In the genomic region with DNA sequence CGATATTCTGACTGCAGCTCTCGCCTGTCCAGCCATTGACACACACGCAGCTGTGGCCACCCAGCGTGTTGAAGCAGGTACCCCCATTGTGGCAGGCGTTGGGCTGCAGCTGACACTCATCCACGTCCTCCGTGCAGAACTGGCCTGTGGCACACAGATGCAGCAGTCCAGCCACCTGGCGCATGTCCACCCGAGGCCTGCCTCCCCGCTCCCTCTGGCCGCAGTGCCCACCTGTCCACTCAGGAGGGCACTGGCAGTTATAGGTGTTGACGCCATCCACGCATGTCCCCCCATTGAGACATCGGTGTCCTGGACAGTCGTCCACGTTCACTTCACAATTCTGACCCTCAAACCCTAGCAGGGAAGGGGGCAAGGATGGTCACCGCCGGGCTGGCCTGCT, we compare ENCODE assay signal across 23 cellular contexts. TPM values are rescaled to one million over a fixed set of nuclear protein-coding genes. Genes with fewer than 3 reads are reported as not detected.
DNase-seq lines count a peak whose midpoint lies in the region; FAIRE-seq and TF ChIP-seq lines count a peak whose summit lies in the region.
"Had no signal": no experiment of that assay in that cellular context is flagged by ENCODE, and none has a peak within 500 bp of the region (broad histone marks: within the 10 kb centered on the region; RNA-seq: fewer than 3 reads in every experiment).

No MANE protein-coding gene starts in this region.

- H4K8ac ChIP-seq in neuronal stem cell (ENCODE audit: low read depth, low read length) = no peak overlapping the region

- peak overlapping the region; percentile 69 for H2BK15ac ChIP-seq in neuronal stem cell (ENCODE audit: low read length)

- no peak overlapping the region for H3K4me3 ChIP-seq in H7 (ENCODE audit: insufficient read depth, low read depth, low read length)
- no peak overlapping the region for H3K4me3 ChIP-seq in bronchial epithelial cell (ENCODE audit: low read depth, low read length)
- peak overlapping the region in 1 of 2 donors; percentile 38 for H3K4me3 ChIP-seq in neuronal stem cell (ENCODE audit: low read length in 2 of 2)
- H3K4me3 ChIP-seq: BLaER1 treated with 17β-estradiol and CSF1 and Interleukin-3, amounts not matched to agents 10 nM and 100 nM; GM12878; GM23248 had no signal

- H3K27ac ChIP-seq in neuronal stem cell (replicated peaks; ENCODE audit: low read length) = no peak overlapping the region
- H3K27ac ChIP-seq: 22Rv1; BLaER1 treated with 17β-estradiol and CSF1 and Interleukin-3, amounts not matched to agents 10 nM and 100 nM; GM23248 had no signal

- peaks cover 0 to 4% of the 10 kb centered on the region in 2 donors for H3K9me3 ChIP-seq in neuronal stem cell (replicated peaks in 1 of 2; ENCODE audit: control insufficient read depth in 2 of 2, insufficient read depth in 1 of 2, low read depth in 1 of 2, low read length in 2 of 2)
- H3K9me3 ChIP-seq: BE2C; BLaER1 treated with 17β-estradiol and CSF1 and Interleukin-3, amounts not matched to agents 10 nM and 100 nM had no signal

- TF ChIP-seq CTCF in bronchial epithelial cell (IDR thresholded peaks at IDR 0.05; ENCODE audit: insufficient read depth, low read length, severe bottlenecking) = no peak

- H3K9ac ChIP-seq in neuronal stem cell (ENCODE audit: low read depth, low read length, poor library complexity) = peak overlapping the region; percentile 9
- H3K9ac ChIP-seq: BLaER1 treated with 17β-estradiol and CSF1 and Interleukin-3, amounts not matched to agents 10 nM and 100 nM; GM23248 had no signal

- H2BK12ac ChIP-seq in neuronal stem cell (ENCODE audit: low read length) = no peak overlapping the region

- H3K23ac ChIP-seq in neuronal stem cell (ENCODE audit: low read depth, low read length, poor library complexity) = peak overlapping the region; percentile 91

- H2BK5ac ChIP-seq in neuronal stem cell (ENCODE audit: low read length) = peak overlapping the region; percentile 5

- H3K4me2 ChIP-seq in neuronal stem cell (ENCODE audit: insufficient read depth, low read length, poor library complexity, severe bottlenecking) = no peak overlapping the region
- H3K4me2 ChIP-seq: BLaER1 treated with 17β-estradiol and CSF1 and Interleukin-3, amounts not matched to agents 10 nM and 100 nM had no signal

- peak; percentile 83 for FAIRE-seq in bronchial epithelial cell (lab: Jason Lieb, UNC)
- FAIRE-seq: A204.1, D721Med, GM12878, GM19239, H1 had no signal

- H3K36me3 ChIP-seq in H7 (replicated peaks; ENCODE audit: control insufficient read depth, insufficient read depth, low read length) = peaks cover 14% of the 10 kb centered on the region
- H3K36me3 ChIP-seq in bronchial epithelial cell (ENCODE audit: control insufficient read depth, insufficient read depth, low read length) = peaks cover 50% of the 10 kb centered on the region
- peaks cover 59 to 85% of the 10 kb centered on the region in 2 donors for H3K36me3 ChIP-seq in neuronal stem cell (replicated peaks in 1 of 2; ENCODE audit: control insufficient read depth in 2 of 2, insufficient read depth in 2 of 2, low read length in 2 of 2)
- H3K36me3 ChIP-seq: BE2C had no signal

- peak overlapping the region; percentile 19 for H3K18ac ChIP-seq in neuronal stem cell (ENCODE audit: low read length)

- no peak overlapping the region for H2AFZ ChIP-seq in neuronal stem cell (ENCODE audit: low read length)
- H2AFZ ChIP-seq: GM23248 had no signal

- H3K4me1 ChIP-seq in neuronal stem cell (ENCODE audit: control insufficient read depth in 2 of 2, insufficient read depth in 1 of 2, low read depth in 1 of 2, low read length in 2 of 2) = peaks cover 5% of the 10 kb centered on the region in 2 donors
- H3K4me1 ChIP-seq: BE2C had no signal

- peak; percentile 11 for DNase-seq in H7
- no peak for DNase-seq in bronchial epithelial cell (ENCODE audit: low read depth)
- DNase-seq in neuronal stem cell (ENCODE audit: low spot score) = no peak
- no peak for DNase-seq in Ammon's horn (ENCODE audit: low spot score)
- no peak for DNase-seq in NCI-H146 treated with DMSO at 0.1 percent for 48 hours (lab: John Stamatoyannopoulos, UW; ENCODE audit: unreplicated experiment)
- DNase-seq in Kasumi-1 (lab: John Stamatoyannopoulos, UW) = no peak
- DNase-seq: BE2C; CD4-positive, alpha-beta T cell; CD8-positive, alpha-beta memory T cell; DMS 273 treated with DMSO at 0.1 percent for 48 hours; DMS79; EL; GDM1; GM23248; H9 had no signal

- H3K79me1 ChIP-seq in neuronal stem cell (ENCODE audit: low read depth, low read length) = peaks cover 34% of the 10 kb centered on the region

- H3K4ac ChIP-seq in neuronal stem cell (ENCODE audit: low read length) = no peak overlapping the region

- no peak overlapping the region for H4K91ac ChIP-seq in neuronal stem cell (ENCODE audit: low read depth, low read length, poor library complexity)

- no peak overlapping the region for H2AK5ac ChIP-seq in neuronal stem cell (ENCODE audit: low read depth, low read length)

- peak overlapping the region; percentile 16 for H2BK120ac ChIP-seq in neuronal stem cell (ENCODE audit: low read depth, low read length)

- H3K14ac ChIP-seq in neuronal stem cell (ENCODE audit: low read length) = no peak overlapping the region

- no CpG with 5 or more reads among the region's 18 CpGs for WGBS in neuronal stem cell (ENCODE audit: extremely low coverage in 2 of 2, insufficient read length in 2 of 2, insufficient replicate concordance in 1 of 2), 2 donors

- H3K27me3 ChIP-seq in H7 (ENCODE audit: control insufficient read depth, insufficient read depth, low read length) = no peaks in the 10 kb centered on the region
- H3K27me3 ChIP-seq in bronchial epithelial cell (ENCODE audit: control insufficient read depth, insufficient read depth, low read length) = no peaks in the 10 kb centered on the region
- H3K27me3 ChIP-seq in neuronal stem cell (ENCODE audit: control insufficient read depth in 3 of 3, insufficient read depth in 3 of 3, low read depth in 1 of 3, low read length in 3 of 3) = no peaks in the 10 kb centered on the region
- H3K27me3 ChIP-seq: BE2C; BLaER1 treated with 17β-estradiol and CSF1 and Interleukin-3, amounts not matched to agents 10 nM and 100 nM had no signal

RNA-seq across cellular contexts. Expression of gene NOTCH3, which starts 9.3 kb away (rescaled TPM):
- 47.0 and 52.1 TPM in 2 replicates for total RNA-seq in H7 (2014; rRNA removed; shearing (Covaris generic))
- total RNA-seq in bronchial epithelial cell = 53.2 and 140 TPM in 2 replicates
- polyA plus RNA-seq in neuronal stem cell (2013, experiment 1 of 2) = 33.0 TPM
- polyA plus RNA-seq in neuronal stem cell (2013, experiment 2 of 2) = 33.5 TPM
- total RNA-seq: CD4-positive, alpha-beta T cell had no signal
- polyA plus RNA-seq: CD8-positive, alpha-beta memory T cell had no signal

RNA-seq across cellular contexts. Expression of gene EPHX3, which starts 40.7 kb away (rescaled TPM):
- 5.4 and 6.2 TPM in 2 replicates for total RNA-seq in H7 (2014; rRNA removed; shearing (Covaris generic))
- 0.53 and 1.2 TPM in 2 replicates for total RNA-seq in bronchial epithelial cell
- 1.1 TPM for polyA plus RNA-seq in neuronal stem cell (2013, experiment 1 of 2)
- 1.1 TPM for polyA plus RNA-seq in neuronal stem cell (2013, experiment 2 of 2)
- total RNA-seq: CD4-positive, alpha-beta T cell; CD8-positive, alpha-beta memory T cell; GM12878; GM23248 had no signal
- polyA plus RNA-seq: AG04450; CD8-positive, alpha-beta memory T cell; GM23248 had no signal
